1 cellular context compared by ENCODE assay signal in genomic region chr1:91556556-91556955, GRCh38.
TF ChIP-seq lines count a peak whose summit lies in the region.

No MANE protein-coding gene starts in this region.

TF ChIP-seq in IMR-90, 13 proteins besides CTCF, POLR2A, EP300 and RAD21 (continued from another document):
- TF ChIP-seq MAZ (IDR thresholded peaks at IDR 0.05; ENCODE audit: borderline replicate concordance, low read depth, low read length) (no peak), RCOR1 (IDR thresholded peaks at IDR 0.05; ENCODE audit: insufficient replicate concordance, low read length) (no peak), BHLHE40 (IDR thresholded peaks at IDR 0.05; ENCODE audit: low read depth, low read length) (no peak), USF2 (IDR thresholded peaks at IDR 0.05; ENCODE audit: low read depth, low read length) (no peak), FOS (IDR thresholded peaks at IDR 0.05; ENCODE audit: low read depth, low read length) (no peak), NFE2L2 (IDR thresholded peaks at IDR 0.05; ENCODE audit: low read depth, low read length) (no peak), CHD1 (IDR thresholded peaks at IDR 0.05; ENCODE audit: low read depth, low read length) (no peak), RFX5 (IDR thresholded peaks at IDR 0.05; ENCODE audit: low read depth, low read length) (no peak), SMC3 (IDR thresholded peaks at IDR 0.05; ENCODE audit: low read depth, low read length) (no peak), ELK1 (IDR thresholded peaks at IDR 0.05; ENCODE audit: borderline replicate concordance, low read depth, low read length) (no peak)
